ENCODE assay signal across 18 cellular contexts in the genomic region with DNA sequence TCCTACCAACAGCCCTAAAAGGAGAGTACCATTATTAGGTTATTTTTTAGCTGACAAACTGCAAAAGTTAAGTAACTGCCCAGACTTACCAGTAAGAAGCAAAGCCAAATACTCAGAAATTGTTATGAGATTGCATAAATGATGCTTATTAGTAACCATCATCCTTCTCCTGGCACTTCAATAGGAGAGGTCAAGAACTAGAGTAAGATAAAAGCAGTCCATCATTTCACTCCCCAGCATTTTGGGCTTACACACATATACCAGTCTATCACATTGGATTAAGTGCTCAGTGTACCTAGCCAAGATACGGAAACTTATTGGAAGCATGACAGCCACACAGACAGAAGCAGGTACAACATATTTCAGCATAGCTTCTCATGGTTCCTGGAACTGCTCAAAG.
DNase-seq lines count a peak whose midpoint lies in the region; ATAC-seq and TF ChIP-seq lines count a peak whose summit lies in the region.
"Had no signal": no experiment of that assay in that cellular context is flagged by ENCODE, and none has a peak within 500 bp of the region (broad histone marks: within the 10 kb centered on the region; RNA-seq: fewer than 3 reads in every experiment).

No MANE protein-coding gene starts in this region.

- TF ChIP-seq CTCF in PC-3 (conservative IDR thresholded peaks at IDR 0.05; ENCODE audit: low read depth, low read length) (no peak), omental fat pad (IDR thresholded peaks at IDR 0.05) (no peak)

- H2AFZ ChIP-seq in PC-3 (ENCODE audit: low read length) = peak overlapping the region; percentile 18

- peaks cover 8% of the 10 kb centered on the region for H3F3A ChIP-seq in PC-3 (ENCODE audit: low read length, unreplicated experiment)

- H3K9me3 ChIP-seq in PC-3 (ENCODE audit: low read length) = no peaks in the 10 kb centered on the region
- H3K9me3 ChIP-seq: Caco-2 had no signal

- peaks cover 37% of the 10 kb centered on the region for H3K4me1 ChIP-seq in PC-3 (ENCODE audit: insufficient read depth, low read length)
- H3K4me1 ChIP-seq: A549, Caco-2 had no signal

- BruUV-seq in PC-3 (replicated peaks; lab: Mats Ljungman, UMichigan) = no TSS peak

- H3K79me2 ChIP-seq in PC-3 (ENCODE audit: low read length) = no peaks in the 10 kb centered on the region

- ATAC-seq in PC-3 (no peak), omental fat pad (ENCODE audit: low FRiP score) (peak; percentile 76), HG02870 (IDR thresholded peaks at IDR 0.05; ENCODE audit: unreplicated experiment) (no peak)
- ATAC-seq: A549; CD8-positive, alpha-beta T cell; GM12878 had no signal

- DNase-seq in PC-3 = peak; percentile 25
- DNase-seq in iris pigment epithelial cell (ENCODE audit: low read depth) = peak; percentile 4
- DNase-seq in omental fat pad (ENCODE audit: low spot score) = no peak
- DNase-seq in DMS53 treated with DMSO at 0.1 percent for 48 hours (lab: John Stamatoyannopoulos, UW; ENCODE audit: unreplicated experiment) = no peak
- DNase-seq: AML-193; Caco-2; Calu3; CD4-positive, alpha-beta T cell; CD8-positive, alpha-beta T cell; DMS79; DND-41; GDM1 had no signal

- CTCF ChIA-PET in PC-3 (lab: Charles Lee) = interaction anchor here (1.1 to 1.4 kb wide), 2 partner anchors 46 to 125 kb away, joined by 4 to 7 read pairs; no protein-coding TSS in a partner anchor

- intact Hi-C loops in PC-3 (cut with micrococcal nuclease) = loop anchor here (1.0 kb wide), 1 partner anchor 125 kb away; no protein-coding TSS in a partner anchor

- H3K4me2 ChIP-seq in PC-3 (ENCODE audit: low read length) = peak overlapping the region; percentile 43
- H3K4me2 ChIP-seq: A549 had no signal

- H3K27ac ChIP-seq in PC-3 (ENCODE audit: low read length) = peak overlapping the region; percentile 73
- H3K27ac ChIP-seq: 22Rv1; A549; BLaER1 treated with 17β-estradiol and CSF1 and Interleukin-3, amounts not matched to agents 10 nM and 100 nM; C4-2B had no signal

- no peaks in the 10 kb centered on the region for H3K27me3 ChIP-seq in PC-3 (ENCODE audit: low read length)
- H3K27me3 ChIP-seq: BLaER1 treated with 17β-estradiol and CSF1 and Interleukin-3, amounts not matched to agents 10 nM and 100 nM had no signal

- no peaks in the 10 kb centered on the region for H3K9me2 ChIP-seq in PC-3 (replicated peaks; ENCODE audit: low read length)

- H3K9ac ChIP-seq in PC-3 (ENCODE audit: low read length) = no peak overlapping the region
- H3K9ac ChIP-seq: BLaER1 treated with 17β-estradiol and CSF1 and Interleukin-3, amounts not matched to agents 10 nM and 100 nM had no signal

- POLR2A ChIA-PET in PC-3 (lab: Charles Lee; ENCODE audit: unreplicated experiment) = interaction anchor here (1.1 kb wide), 1 partner anchor 174 kb away, joined by 3 read pairs; the partner anchor contains the start of gene NRBF2

- H3K36me3 ChIP-seq in PC-3 (ENCODE audit: low read depth, low read length) = no peaks in the 10 kb centered on the region
- H3K36me3 ChIP-seq: BLaER1 treated with 17β-estradiol and CSF1 and Interleukin-3, amounts not matched to agents 10 nM and 100 nM had no signal

- H4K20me1 ChIP-seq in PC-3 (ENCODE audit: low read length) = no peaks in the 10 kb centered on the region
- H4K20me1 ChIP-seq: BLaER1 treated with 17β-estradiol and CSF1 and Interleukin-3, amounts not matched to agents 10 nM and 100 nM had no signal

- no peak overlapping the region for H3K4me3 ChIP-seq in PC-3 (ENCODE audit: low read length)
- H3K4me3 ChIP-seq: A549; BLaER1 treated with 17β-estradiol and CSF1 and Interleukin-3, amounts not matched to agents 10 nM and 100 nM; GM12878 had no signal

Comparison
In these comparisons a context has a peak if more than half of its experiments do, and no peak if none do; other contexts are left out.
1. DNase-seq: peak in PC-3 (single experiment) and iris pigment epithelial cell (single experiment); none in omental fat pad (single experiment) and DMS53 treated with DMSO at 0.1 percent for 48 hours (single experiment).